8 cellular contexts compared by ENCODE assay signal in the genomic region with DNA sequence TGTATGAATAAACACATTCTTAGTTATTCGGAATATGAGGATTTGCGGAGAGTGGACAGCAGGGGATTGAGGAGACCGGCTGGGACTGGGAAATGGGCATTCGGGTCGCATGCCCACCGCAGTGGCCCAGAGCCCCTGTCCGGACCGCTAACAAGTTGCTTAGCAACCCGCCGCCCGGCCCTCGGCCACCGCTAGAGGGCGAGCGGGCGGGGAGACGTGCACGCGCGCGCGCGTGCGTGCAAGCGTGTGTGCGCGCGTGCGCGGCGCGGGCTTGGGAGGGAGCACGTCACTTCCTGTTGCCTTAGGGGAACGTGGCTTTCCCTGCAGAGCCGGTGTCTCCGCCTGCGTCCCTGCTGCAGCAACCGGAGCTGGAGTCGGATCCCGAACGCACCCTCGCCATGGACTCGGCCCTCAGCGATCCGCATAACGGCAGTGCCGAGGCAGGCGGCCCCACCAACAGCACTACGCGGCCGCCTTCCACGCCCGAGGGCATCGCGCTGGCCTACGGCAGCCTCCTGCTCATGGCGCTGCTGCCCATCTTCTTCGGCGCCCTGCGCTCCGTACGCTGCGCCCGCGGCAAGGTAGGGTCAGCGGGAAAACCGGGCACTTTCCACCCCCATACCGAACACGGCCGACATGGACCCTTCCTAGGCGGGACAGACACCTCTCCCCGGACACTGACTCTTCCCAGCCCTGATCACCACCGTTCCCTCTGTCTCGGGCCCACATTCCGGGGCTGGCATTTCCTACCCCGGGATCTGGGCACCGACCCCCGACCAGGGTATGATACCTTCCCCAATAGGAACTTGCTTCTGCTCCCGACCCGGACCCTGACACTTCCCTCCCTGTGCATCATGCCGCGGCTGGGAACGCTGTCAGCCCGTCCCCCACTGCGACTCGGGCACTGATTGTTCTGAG. TPM values are rescaled to one million over a fixed set of nuclear protein-coding genes. Genes with fewer than 3 reads are reported as not detected.
DNase-seq lines count a peak whose midpoint lies in the region; ATAC-seq and TF ChIP-seq lines count a peak whose summit lies in the region.

TSS of gene HM13 (plus strand) at position 289 of the 918 bp plus-strand sequence. CDS start at position 399, 110 bp downstream.

- H3K36me3 ChIP-seq in ES-I3 (ENCODE audit: insufficient read depth, low read length) (no peaks in the 10 kb centered on the region), neuron (ENCODE audit: insufficient read depth, low read length) (peaks cover 16% of the 10 kb centered on the region), subcutaneous abdominal adipose tissue (ENCODE audit: control insufficient read depth in 5 of 5, insufficient read depth in 5 of 5, low read length in 5 of 5) (peaks cover 0 to 2% (median 0%) of the 10 kb centered on the region in 5 donors)

- H3K27me3 ChIP-seq in foreskin keratinocyte (no peaks in the 10 kb centered on the region), neuron (ENCODE audit: insufficient read depth, low read length) (no peaks in the 10 kb centered on the region), subcutaneous abdominal adipose tissue (ENCODE audit: control insufficient read depth in 5 of 5, insufficient read depth in 4 of 5, low read length in 5 of 5) (no peaks in the 10 kb centered on the region)

- H3K4me1 ChIP-seq in ES-I3 (ENCODE audit: insufficient read depth, low read length) (peaks cover 17% of the 10 kb centered on the region; the same call in 1 of the 2 replicates), foreskin keratinocyte (peaks cover 9% of the 10 kb centered on the region), neuron (ENCODE audit: insufficient read depth, low read length) (peaks cover 14% of the 10 kb centered on the region), subcutaneous abdominal adipose tissue (ENCODE audit: control insufficient read depth in 5 of 5, insufficient read depth in 5 of 5, low read length in 5 of 5) (peaks cover 16 to 38% (median 35%) of the 10 kb centered on the region in 5 donors)

- peak within 1 kb of the TSS; percentile 83 for H3K4me3 ChIP-seq in neuron (ENCODE audit: low read length)
- H3K4me3 ChIP-seq in subcutaneous abdominal adipose tissue (ENCODE audit: low read depth in 1 of 5, low read length in 5 of 5): peak within 1 kb of the TSS; percentile 83 to 100 (median 99)

- DNase-seq in H4 (ENCODE audit: low spot score) (peak; percentile 88), LoVo (ENCODE audit: low spot score) (peak; percentile 92), SHP77 (lab: John Stamatoyannopoulos, UW) (peak; percentile 96 to 98), activated gamma-delta T cell treated with Interleukin-2 at 50 U/mL for 16 hours (peak; percentile 83), foreskin keratinocyte (peak; percentile 62 to 79)

- H3K9ac ChIP-seq in ES-I3 (ENCODE audit: low read depth, low read length): peak within 1 kb of the TSS; percentile 58
- peak within 1 kb of the TSS; percentile 92 to 97 (median 95) for H3K9ac ChIP-seq in subcutaneous abdominal adipose tissue (ENCODE audit: low read length in 5 of 5)

- no peak within 1 kb of the TSS for H2AFZ ChIP-seq in neuron (ENCODE audit: low read depth, low read length)

- H3K9me3 ChIP-seq in ES-I3 (ENCODE audit: control insufficient read depth, insufficient read depth, low read length) (no peaks in the 10 kb centered on the region), neuron (ENCODE audit: low read length) (no peaks in the 10 kb centered on the region), subcutaneous abdominal adipose tissue (ENCODE audit: control insufficient read depth in 5 of 5, low read length in 5 of 5) (no peaks in the 10 kb centered on the region)

- peak; percentile 99 for TF ChIP-seq CTCF in foreskin keratinocyte (conservative IDR thresholded peaks at IDR 0.05)

- ATAC-seq in foreskin keratinocyte: peak; percentile 90

- H3K27ac ChIP-seq in foreskin keratinocyte (peak within 1 kb of the TSS; percentile 45), subcutaneous abdominal adipose tissue (ENCODE audit: low read depth, low read length) (peak within 1 kb of the TSS; percentile 76)

RNA-seq across cellular contexts. Expression of gene HM13, which starts in this region (rescaled TPM):
- 72.4 and 109 TPM in 2 replicates for total RNA-seq in H4 (2014; rRNA removed; shearing (Covaris generic))
- 105 and 125 TPM in 2 replicates for total RNA-seq in foreskin keratinocyte
- 132 and 150 TPM in 2 replicates for polyA plus RNA-seq in foreskin keratinocyte

Comparison
In these comparisons a context has a peak if more than half of its experiments do, and no peak if none do; other contexts are left out.
1. Peak in every context shown above with its lines: DNase-seq, ATAC-seq, H3K4me3 ChIP-seq and H3K27ac ChIP-seq.